Comparison of ENCODE assay signal across 15 cellular contexts in the genomic region with DNA sequence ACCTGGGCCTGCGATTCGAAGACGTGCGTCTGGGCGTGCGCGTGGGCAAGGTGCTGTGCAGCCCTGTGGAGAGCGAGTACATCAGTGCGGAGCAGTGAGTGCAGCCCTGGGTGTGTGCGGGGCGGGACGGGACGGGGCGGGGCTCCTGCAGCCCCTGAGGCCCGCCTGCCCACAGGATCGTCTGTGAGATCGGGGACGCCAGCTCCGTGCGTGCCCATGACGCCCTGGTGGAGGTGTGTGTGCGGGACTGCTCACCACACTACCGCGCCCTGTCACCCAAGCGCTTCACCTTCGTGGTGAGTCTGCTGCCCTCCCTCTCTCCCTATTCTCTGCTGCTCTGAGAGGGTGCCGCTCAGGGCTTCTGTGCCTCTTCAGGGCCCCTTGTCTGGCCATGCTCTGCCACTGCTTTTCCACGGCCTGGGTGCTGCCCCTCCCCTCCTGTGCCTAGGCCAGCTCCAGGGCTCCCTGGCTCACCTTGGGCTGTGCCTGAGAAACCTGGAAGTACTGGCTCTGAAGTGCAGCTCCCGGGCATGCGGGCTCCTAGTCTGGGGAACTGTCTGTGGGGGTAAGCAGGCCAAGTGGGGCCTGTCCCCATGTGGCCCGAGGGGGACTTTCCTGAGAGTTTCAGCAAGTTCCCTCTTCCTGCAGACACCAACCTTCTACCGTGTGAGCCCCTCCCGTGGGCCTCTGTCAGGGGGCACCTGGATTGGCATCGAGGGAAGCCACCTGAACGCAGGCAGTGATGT. TPM values are rescaled to one million over a fixed set of nuclear protein-coding genes. Genes with fewer than 3 reads are reported as not detected.
DNase-seq lines count a peak whose midpoint lies in the region; ATAC-seq, FAIRE-seq and TF ChIP-seq lines count a peak whose summit lies in the region.
"Had no signal": no experiment of that assay in that cellular context is flagged by ENCODE, and none has a peak within 500 bp of the region (broad histone marks: within the 10 kb centered on the region; RNA-seq: fewer than 3 reads in every experiment).

No MANE protein-coding gene starts in this region.

- ATAC-seq in HG02938 (IDR thresholded peaks at IDR 0.05; ENCODE audit: unreplicated experiment) = peak; percentile 20
- no peak for ATAC-seq in activated T-helper 17 cell treated with anti-CD3 and anti-CD28 coated beads, Interleukin-2, amount 50 U/mL, for 72 hours (replicated peaks)
- ATAC-seq: heart left ventricle, left ventricle myocardium superior, natural killer cell had no signal

- no peak for TF ChIP-seq POLR2A in GM12892 (IDR thresholded peaks at IDR 0.05; ENCODE audit: low read depth, low read length)

- H3K4me1 Mint-ChIP-seq in chondrocyte (ENCODE audit: low read depth) (peaks cover 40% of the 10 kb centered on the region), immature natural killer cell (no peaks in the 10 kb centered on the region)
- H3K4me1 Mint-ChIP-seq in activated T-helper 17 cell treated with anti-CD3 and anti-CD28 coated beads, Interleukin-2, amount 50 U/mL, for 72 hours = no peaks in the 10 kb centered on the region
- H3K4me1 Mint-ChIP-seq: natural killer cell had no signal

- no peak for TF ChIP-seq CTCF in GM20000 (IDR thresholded peaks at IDR 0.05; ENCODE audit: extremely low read depth, missing control alignments)
- no peak for TF ChIP-seq CTCF in chondrocyte (IDR thresholded peaks at IDR 0.05)

- H3K27me3 Mint-ChIP-seq in chondrocyte (ENCODE audit: low read depth) = no peaks in the 10 kb centered on the region
- no peaks in the 10 kb centered on the region for H3K27me3 Mint-ChIP-seq in activated T-helper 17 cell treated with anti-CD3 and anti-CD28 coated beads, Interleukin-2, amount 50 U/mL, for 72 hours
- peaks cover 0 to 3% (median 0%) of the 10 kb centered on the region in 3 donors for H3K27me3 Mint-ChIP-seq in immature natural killer cell (ENCODE audit: low read depth in 3 of 3)

- H3K36me3 Mint-ChIP-seq in chondrocyte (ENCODE audit: low read depth) (peaks cover 18% of the 10 kb centered on the region), immature natural killer cell (no peaks in the 10 kb centered on the region)
- H3K36me3 Mint-ChIP-seq in activated T-helper 17 cell treated with anti-CD3 and anti-CD28 coated beads, Interleukin-2, amount 50 U/mL, for 72 hours (ENCODE audit: low read depth) = peaks cover 17% of the 10 kb centered on the region
- H3K36me3 Mint-ChIP-seq: natural killer cell had no signal

- peak; percentile 66 for DNase-seq in GM12892 (ENCODE audit: insufficient read length)
- DNase-seq in GM20000 (ENCODE audit: low spot score) = peak; percentile 81
- no peak for DNase-seq in chondrocyte (ENCODE audit: low spot score)
- DNase-seq in cerebellar cortex (ENCODE audit: low spot score) = no peak
- DNase-seq in immature natural killer cell = no peak
- DNase-seq in globus pallidus (ENCODE audit: low spot score) = no peak
- DNase-seq: activated CD8-positive, alpha-beta memory T cell treated with anti-CD3 and anti-CD28 coated beads for 24 hours; activated naive CD4-positive, alpha-beta T cell; heart left ventricle; left ventricle myocardium superior; natural killer cell; sigmoid colon; stomach had no signal

- H3K4me3 Mint-ChIP-seq in chondrocyte (ENCODE audit: unreplicated experiment) (no peak overlapping the region), immature natural killer cell (no peak overlapping the region)
- no peak overlapping the region for H3K4me3 Mint-ChIP-seq in activated T-helper 17 cell treated with anti-CD3 and anti-CD28 coated beads, Interleukin-2, amount 50 U/mL, for 72 hours
- H3K4me3 Mint-ChIP-seq: natural killer cell had no signal

- H3K27ac Mint-ChIP-seq in chondrocyte (ENCODE audit: unreplicated experiment) (peak overlapping the region; percentile 32), immature natural killer cell (no peak overlapping the region)
- H3K27ac Mint-ChIP-seq in activated T-helper 17 cell treated with anti-CD3 and anti-CD28 coated beads, Interleukin-2, amount 50 U/mL, for 72 hours = no peak overlapping the region
- H3K27ac Mint-ChIP-seq: natural killer cell had no signal

- no peak for FAIRE-seq in GM12892 (lab: Jason Lieb, UNC)

- H3K9me3 Mint-ChIP-seq in chondrocyte (ENCODE audit: low read depth) = no peaks in the 10 kb centered on the region
- no peaks in the 10 kb centered on the region for H3K9me3 Mint-ChIP-seq in activated T-helper 17 cell treated with anti-CD3 and anti-CD28 coated beads, Interleukin-2, amount 50 U/mL, for 72 hours
- no peaks in the 10 kb centered on the region for H3K9me3 Mint-ChIP-seq in immature natural killer cell
- H3K9me3 Mint-ChIP-seq: natural killer cell had no signal

RNA-seq across cellular contexts. Expression of gene PLXNA1, which starts 31.8 kb away (rescaled TPM):
- 6.4 TPM for polyA plus RNA-seq in GM12892 (2012; ENCODE audit: missing spikeins)
- 69.8 to 99.1 TPM (median 98.2 TPM) in 3 replicates for total RNA-seq in chondrocyte
- total RNA-seq in activated T-helper 17 cell treated with anti-CD3 and anti-CD28 coated beads, Interleukin-2, amount 50 U/mL, for 72 hours = 1 to 10 TPM; 7.1 to 9.3 TPM
- polyA plus RNA-seq in immature natural killer cell = under 1 TPM; 0.05 to 0.17 (median 0.06) TPM

Comparison
In these comparisons a context has a peak if more than half of its experiments do, and no peak if none do; other contexts are left out.
1. DNase-seq: peak in GM12892 (single experiment) and GM20000 (single experiment); none in chondrocyte (single experiment), cerebellar cortex (single experiment), immature natural killer cell (0 of 3) and globus pallidus (single experiment).